In genomic region chr2:98308068-98308467, GRCh38 we compare ENCODE assay signal across 24 cellular contexts. TPM values are rescaled to one million over a fixed set of nuclear protein-coding genes. Genes with fewer than 3 reads are reported as not detected.
DNase-seq lines count a peak whose midpoint lies in the region; TF ChIP-seq lines count a peak whose summit lies in the region.
"Had no signal": no experiment of that assay in that cellular context is flagged by ENCODE, and none has a peak within 500 bp of the region (broad histone marks: within the 10 kb centered on the region; RNA-seq: fewer than 3 reads in every experiment).

No MANE protein-coding gene starts in this region.

- H3K27me3 ChIP-seq in skeletal muscle satellite cell (ENCODE audit: control insufficient read depth, insufficient read depth, low read length), result no peaks in the 10 kb centered on the region
- H3K27me3 ChIP-seq: vagina had no signal

- H3K4me2 ChIP-seq in skeletal muscle satellite cell (ENCODE audit: low read length), result peak overlapping the region; percentile 55

- TF ChIP-seq CTCF in VCaP (conservative IDR thresholded peaks at IDR 0.05), result no peak

- no peaks in the 10 kb centered on the region for H3K36me3 ChIP-seq in skeletal muscle satellite cell (ENCODE audit: insufficient read depth, low read length)
- H3K36me3 ChIP-seq: suprapubic skin, vagina had no signal

- no peak overlapping the region for H3K9ac ChIP-seq in skeletal muscle satellite cell (ENCODE audit: low read depth, low read length)

- H3K27ac ChIP-seq in VCaP, result peak overlapping the region; percentile 56
- H3K27ac ChIP-seq: coronary artery, suprapubic skin, vagina had no signal

- peak overlapping the region; percentile 54 for H3K4me3 ChIP-seq in skeletal muscle satellite cell (ENCODE audit: low read length)
- H3K4me3 ChIP-seq: coronary artery, suprapubic skin, vagina had no signal

- DNase-seq in GM03348 (ENCODE audit: low spot score) (peak; percentile 21), iris pigment epithelial cell (ENCODE audit: low read depth) (peak; percentile 39), NCI-H128 (lab: John Stamatoyannopoulos, UW; ENCODE audit: unreplicated experiment) (no peak), AG08396 (ENCODE audit: low spot score) (no peak)
- DNase-seq in central memory CD4-positive, alpha-beta T cell, result no peak
- DNase-seq: activated CD4-positive, alpha-beta memory T cell treated with anti-CD3 and anti-CD28 coated beads, Interleukin-2, amount 10 ng/mL, durations not matched to agents 7 days and 5 days; activated effector memory CD4-positive, alpha-beta T cell treated with anti-CD3 and anti-CD28 coated beads, Interleukin-2, amount 50 U/mL, for 16 hours; activated naive CD8-positive, alpha-beta T cell treated with anti-CD3 and anti-CD28 coated beads, Interleukin-2, amount 50 U/mL, for 24 hours; Caco-2; EL; head of caudate nucleus; left cardiac atrium; NCI-H1048; NCI-H446; nephron progenitor cell; T-helper 9 cell had no signal

- H3K4me1 ChIP-seq in skeletal muscle satellite cell (ENCODE audit: control insufficient read depth, insufficient read depth, low read length), result no peaks in the 10 kb centered on the region
- H3K4me1 ChIP-seq: Caco-2, suprapubic skin, vagina had no signal

- H3K9me3 ChIP-seq in skeletal muscle satellite cell (replicated peaks; ENCODE audit: low read length), result no peaks in the 10 kb centered on the region
- H3K9me3 ChIP-seq: Caco-2, suprapubic skin, vagina had no signal

RNA-seq across cellular contexts. Expression of gene CNGA3, which starts 38.2 kb away (rescaled TPM):
- total RNA-seq in skeletal muscle satellite cell (2012; rRNA removed), result 0.44 TPM in 1 of 2 replicates, not detected in the other
- total RNA-seq: activated CD4-positive, alpha-beta memory T cell treated with anti-CD3 and anti-CD28 coated beads, Interleukin-2, amount 10 ng/mL, durations not matched to agents 7 days and 5 days; Caco-2; HepG2; left cardiac atrium; mesothelial cell of epicardium; suprapubic skin; vagina; WTC11 had no signal

Comparison
In these comparisons a context has a peak if more than half of its experiments do, and no peak if none do; other contexts are left out.
1. DNase-seq: peak in GM03348 (single experiment) and iris pigment epithelial cell (single experiment); none in NCI-H128 (single experiment), central memory CD4-positive, alpha-beta T cell (single experiment) and AG08396 (single experiment).